9 cellular contexts compared by ENCODE assay signal in the genomic region with DNA sequence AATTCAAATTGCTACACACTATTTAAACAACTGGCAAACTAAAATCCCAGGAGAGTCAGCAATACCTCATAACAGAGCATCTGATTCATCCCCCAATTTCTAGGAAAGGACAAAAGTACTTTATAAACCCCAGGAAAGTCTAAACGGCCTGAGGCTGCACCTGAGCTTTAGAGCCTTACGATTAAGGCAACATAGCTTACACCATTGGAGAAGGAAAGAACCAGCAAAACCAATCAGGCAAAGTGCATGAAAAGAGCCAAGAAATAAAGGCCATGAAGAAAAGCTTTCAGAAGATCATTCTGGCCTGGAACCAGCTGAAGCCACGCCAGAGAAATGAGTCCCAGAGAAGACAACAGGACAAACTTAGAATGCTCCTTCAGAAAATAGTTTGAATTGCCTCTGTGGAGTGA. TPM values are rescaled to one million over a fixed set of nuclear protein-coding genes. Genes with fewer than 3 reads are reported as not detected.
DNase-seq lines count a peak whose midpoint lies in the region; ATAC-seq and TF ChIP-seq lines count a peak whose summit lies in the region.
"Had no signal": no experiment of that assay in that cellular context is flagged by ENCODE, and none has a peak within 500 bp of the region (broad histone marks: within the 10 kb centered on the region; RNA-seq: fewer than 3 reads in every experiment).

No MANE protein-coding gene starts in this region.

- peaks cover 24% of the 10 kb centered on the region for H3K4me1 ChIP-seq in GM23248 (ENCODE audit: insufficient read depth)

- H3K27me3 Mint-ChIP-seq in activated T-helper 17 cell treated with anti-CD3 and anti-CD28 coated beads, Interleukin-2, amount 50 U/mL, for 72 hours, result no peaks in the 10 kb centered on the region

- no peak overlapping the region for H3K9ac ChIP-seq in GM23248

- H3K4me3 Mint-ChIP-seq in activated T-helper 17 cell treated with anti-CD3 and anti-CD28 coated beads, Interleukin-2, amount 50 U/mL, for 72 hours, result no peak overlapping the region

- no peak overlapping the region for H3K4me3 ChIP-seq in GM23248

- 12 to 13% methylated on average over 3 of the region's 3 CpGs for WGBS in GM23248 (ENCODE audit: low coverage in 1 of 2, low lambda C conversion rate in 2 of 2, missing lambda C conversion rate in 2 of 2), 2 experiments

- H4K20me1 ChIP-seq in GM23248 (ENCODE audit: insufficient read depth), result peaks cover 30% of the 10 kb centered on the region; the same call in 1 of the 2 replicates

- ATAC-seq in Right ventricle myocardium superior (ENCODE audit: poor library complexity) (peak; percentile 60), sciatic nerve (peak; percentile 47), HG03354 (IDR thresholded peaks at IDR 0.05; ENCODE audit: poor library complexity, severe bottlenecking, unreplicated experiment) (no peak)
- no peak for ATAC-seq in activated T-helper 17 cell treated with anti-CD3 and anti-CD28 coated beads, Interleukin-2, amount 50 U/mL, for 72 hours (replicated peaks)

- in situ Hi-C loops in GM23248 (cut with MboI), result no loop called here

- H3K36me3 Mint-ChIP-seq in activated T-helper 17 cell treated with anti-CD3 and anti-CD28 coated beads, Interleukin-2, amount 50 U/mL, for 72 hours (ENCODE audit: low read depth), result peaks cover 21% of the 10 kb centered on the region

- H3K4me1 Mint-ChIP-seq in activated T-helper 17 cell treated with anti-CD3 and anti-CD28 coated beads, Interleukin-2, amount 50 U/mL, for 72 hours, result peaks cover 10% of the 10 kb centered on the region

- DNase-seq in GM23248 (peak; percentile 79), anterior cingulate cortex (lab: John Stamatoyannopoulos, UW) (peak in 40 of 58 donors; percentile 2 to 60 (median 22)), Right ventricle myocardium superior (peak; percentile 86), sciatic nerve (ENCODE audit: low spot score) (peak; percentile 81), NCI-H1930 (lab: John Stamatoyannopoulos, UW) (no peak), GM10266 (ENCODE audit: extremely low spot score) (no peak)
- DNase-seq: GF-D8 had no signal

- H2AFZ ChIP-seq in GM23248, result no peak overlapping the region

- peaks cover 93% of the 10 kb centered on the region for H3K79me2 ChIP-seq in GM23248 (ENCODE audit: insufficient read depth)

- no peak overlapping the region for H3K27ac Mint-ChIP-seq in activated T-helper 17 cell treated with anti-CD3 and anti-CD28 coated beads, Interleukin-2, amount 50 U/mL, for 72 hours

- H3K27me3 ChIP-seq in GM23248 (replicated peaks; ENCODE audit: insufficient read depth), result no peaks in the 10 kb centered on the region

- no peak for TF ChIP-seq CTCF in GM10266 (IDR thresholded peaks at IDR 0.05; ENCODE audit: control insufficient read depth, insufficient read depth, low read depth, missing control alignments)

- no peaks in the 10 kb centered on the region for H3K9me3 Mint-ChIP-seq in activated T-helper 17 cell treated with anti-CD3 and anti-CD28 coated beads, Interleukin-2, amount 50 U/mL, for 72 hours

- H3K9me2 ChIP-seq in GM23248 (ENCODE audit: insufficient read depth), result no peaks in the 10 kb centered on the region

- H3K36me3 ChIP-seq in GM23248 (ENCODE audit: low read depth), result no peaks in the 10 kb centered on the region

- H3K27ac ChIP-seq in GM23248, result peak overlapping the region; percentile 44

- intact Hi-C loops in Right ventricle myocardium superior (cut with DNase I) (no loop called here), sciatic nerve (cut with DNase I) (no loop called here)

- peak overlapping the region; percentile 51 for H3K4me2 ChIP-seq in GM23248 (ENCODE audit: unreplicated experiment)

- peaks cover 56% of the 10 kb centered on the region for H3F3A ChIP-seq in GM23248 (ENCODE audit: insufficient read depth)

- no peaks in the 10 kb centered on the region for H3K9me3 ChIP-seq in GM23248 (ENCODE audit: low read depth)

RNA-seq across cellular contexts. Expression of gene PTPN9, which starts 48.1 kb away (rescaled TPM):
- 28.8 and 30.6 TPM in 2 replicates for total RNA-seq in GM23248 (2014; rRNA removed; shearing (Covaris generic))
- polyA plus RNA-seq in GM23248 (2016; fragmentation: Nextera tagmentation; extraction: Ambion mirVana), result 17.6 and 19.9 TPM in 2 replicates
- 7.2 TPM for total RNA-seq in Right ventricle myocardium superior
- total RNA-seq in sciatic nerve, result 45.3 TPM
- total RNA-seq in activated T-helper 17 cell treated with anti-CD3 and anti-CD28 coated beads, Interleukin-2, amount 50 U/mL, for 72 hours, result 10 to 100 TPM; 17.8 to 38.4 TPM

Comparison
In these comparisons a context has a peak if more than half of its experiments do, and no peak if none do; other contexts are left out.
1. DNase-seq: peak in GM23248 (single experiment), anterior cingulate cortex (40 of 58), Right ventricle myocardium superior (single experiment) and sciatic nerve (single experiment); none in NCI-H1930 (0 of 2) and GM10266 (single experiment).
2. ATAC-seq: peak in Right ventricle myocardium superior (single experiment) and sciatic nerve (single experiment); none in HG03354 (single experiment) and activated T-helper 17 cell treated with anti-CD3 and anti-CD28 coated beads, Interleukin-2, amount 50 U/mL, for 72 hours (single experiment).